Comparison of ENCODE assay signal across 1 cellular context in the genomic region with DNA sequence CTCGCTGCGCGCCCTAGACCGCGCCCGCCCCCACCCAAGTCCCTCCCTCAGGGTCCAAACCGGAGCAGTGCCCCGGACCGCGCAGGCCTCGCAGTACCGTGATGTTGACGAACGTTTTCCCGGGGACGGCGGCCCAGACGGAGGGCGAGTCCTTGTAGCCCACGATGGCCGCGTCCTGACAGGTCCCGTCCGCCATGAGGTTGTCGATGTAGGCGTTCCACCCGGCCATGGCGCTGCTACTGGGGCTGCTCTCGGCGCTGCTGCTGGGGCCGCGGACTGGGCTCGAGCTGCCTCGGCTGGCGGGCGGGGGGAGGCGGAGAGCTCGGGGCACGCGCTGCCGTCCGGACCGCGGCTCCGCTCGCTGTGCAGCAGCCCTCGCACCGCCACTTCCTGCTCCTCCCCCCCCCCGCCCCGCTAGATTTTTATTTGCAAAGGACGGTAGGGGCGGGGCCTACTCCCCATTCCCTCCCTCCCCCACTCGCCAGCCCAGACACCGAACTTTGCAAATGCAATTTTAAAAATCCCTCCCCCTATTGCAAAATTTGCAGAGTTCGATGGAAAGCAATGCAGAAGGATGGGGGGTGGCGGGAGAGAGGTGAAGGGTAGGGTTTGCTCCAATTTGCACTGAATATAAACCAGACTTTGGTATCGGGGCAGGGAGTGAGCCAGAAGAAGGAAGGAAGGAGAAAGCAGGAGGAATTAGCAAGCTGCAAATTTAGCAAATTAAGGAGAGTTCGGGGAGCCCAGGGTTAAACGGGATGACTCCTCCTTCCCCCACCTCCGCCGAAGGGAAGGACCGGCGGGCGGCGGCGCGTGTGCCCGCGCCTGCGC.
TF ChIP-seq lines count a peak whose summit lies in the region.

A gene (minus strand): TSS at position 365 of the 831 bp plus-strand sequence. CDS start 136 bp downstream, at position 229.

TF ChIP-seq in HepG2, 621 proteins besides CTCF, POLR2A, EP300 and RAD21 (continued from another document and continues in another):
- TF ChIP-seq ZNF350 (CRISPR knock-in tag; IDR thresholded peaks at IDR 0.05; ENCODE audit: borderline replicate concordance, low read depth) (no peak; the same call in 1 of the 2 replicates), ZNF883 (CRISPR knock-in tag; IDR thresholded peaks at IDR 0.05; ENCODE audit: not compliant biosample characterization) (peak; percentile 17), ZNF136 (CRISPR knock-in tag; IDR thresholded peaks at IDR 0.05; ENCODE audit: low read depth) (0 out of 2 replicates have a peak, but pooled peaks have one; percentile 39), MXI1 (IDR thresholded peaks at IDR 0.05; ENCODE audit: borderline replicate concordance, low read depth, low read length) (0 out of 3 replicates have a peak, but pooled peaks have one; percentile 25), HNF4G (IDR thresholded peaks at IDR 0.05; ENCODE audit: borderline replicate concordance, low read depth, low read length) (no peak; the same call in 1 of the 2 replicates), HNF4G (CRISPR knock-in tag; IDR thresholded peaks at IDR 0.05; ENCODE audit: borderline replicate concordance, low read depth) (peak; percentile 32; the same call in 1 of the 2 replicates), ZBTB7A (CRISPR knock-in tag; IDR thresholded peaks at IDR 0.05) (0 out of 2 replicates have a peak, but pooled peaks have one; percentile 37), ZNF256 (CRISPR knock-in tag; conservative IDR thresholded peaks at IDR 0.05) (0 out of 2 replicates have a peak, but pooled peaks have one; percentile 12), ZNF768 (CRISPR knock-in tag; IDR thresholded peaks at IDR 0.05) (peak; percentile 72; the same call in 1 of the 2 replicates), KDM5A (IDR thresholded peaks at IDR 0.05; ENCODE audit: borderline replicate concordance, low read length) (peak; percentile 70), BORCS8-MEF2B (CRISPR knock-in tag; IDR thresholded peaks at IDR 0.05) (peak; percentile 62; the same call in 1 of the 2 replicates), ZBTB1 (CRISPR knock-in tag; IDR thresholded peaks at IDR 0.05; ENCODE audit: borderline replicate concordance) (no peak), BRD4 (CRISPR knock-in tag; IDR thresholded peaks at IDR 0.05) (no peak), ZNF772 (CRISPR knock-in tag; IDR thresholded peaks at IDR 0.05) (peak; percentile 74; the same call in 1 of the 2 replicates), THAP11 (CRISPR knock-in tag; IDR thresholded peaks at IDR 0.05) (no peak; the same call in none of the 2 replicates), NFE2L1 (CRISPR knock-in tag; IDR thresholded peaks at IDR 0.05; ENCODE audit: borderline replicate concordance) (peak; percentile 73; the same call in 1 of the 2 replicates), CENPT (CRISPR knock-in tag; IDR thresholded peaks at IDR 0.05; ENCODE audit: low read depth) (no peak), ZBTB38 (CRISPR knock-in tag; IDR thresholded peaks at IDR 0.05) (peak; percentile 22; the same call in 1 of the 2 replicates), MEIS1 (CRISPR knock-in tag; IDR thresholded peaks at IDR 0.05; ENCODE audit: borderline replicate concordance) (peak; percentile 71; the same call in 1 of the 2 replicates), ZFP36L1 (CRISPR knock-in tag; IDR thresholded peaks at IDR 0.05) (0 out of 2 replicates have a peak, but pooled peaks have one; percentile 64), SUZ12 (IDR thresholded peaks at IDR 0.05; ENCODE audit: low read depth, low read length) (no peak), BRCA1 (CRISPR knock-in tag; IDR thresholded peaks at IDR 0.05) (0 out of 2 replicates have a peak, but pooled peaks have one; percentile 51), MAZ (IDR thresholded peaks at IDR 0.05; ENCODE audit: borderline replicate concordance, low read depth, low read length) (peak; percentile 88; the same call in 1 of the 2 replicates), MAZ (CRISPR knock-in tag; IDR thresholded peaks at IDR 0.05; ENCODE audit: low read depth) (peak; percentile 24), ZNF501 (CRISPR knock-in tag; IDR thresholded peaks at IDR 0.05) (no peak), ZBTB8A (CRISPR knock-in tag; IDR thresholded peaks at IDR 0.05; ENCODE audit: borderline replicate concordance, low read depth) (no peak), ZNF207 (IDR thresholded peaks at IDR 0.05; ENCODE audit: borderline replicate concordance) (no peak)
- TF ChIP-seq, protein P1, sequence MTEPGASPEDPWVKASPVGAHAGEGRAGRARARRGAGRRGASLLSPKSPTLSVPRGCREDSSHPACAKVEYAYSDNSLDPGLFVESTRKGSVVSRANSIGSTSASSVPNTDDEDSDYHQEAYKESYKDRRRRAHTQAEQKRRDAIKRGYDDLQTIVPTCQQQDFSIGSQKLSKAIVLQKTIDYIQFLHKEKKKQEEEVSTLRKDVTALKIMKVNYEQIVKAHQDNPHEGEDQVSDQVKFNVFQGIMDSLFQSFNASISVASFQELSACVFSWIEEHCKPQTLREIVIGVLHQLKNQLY (CRISPR knock-in tag; IDR thresholded peaks at IDR 0.05), result no peak
- TF ChIP-seq, protein P2, sequence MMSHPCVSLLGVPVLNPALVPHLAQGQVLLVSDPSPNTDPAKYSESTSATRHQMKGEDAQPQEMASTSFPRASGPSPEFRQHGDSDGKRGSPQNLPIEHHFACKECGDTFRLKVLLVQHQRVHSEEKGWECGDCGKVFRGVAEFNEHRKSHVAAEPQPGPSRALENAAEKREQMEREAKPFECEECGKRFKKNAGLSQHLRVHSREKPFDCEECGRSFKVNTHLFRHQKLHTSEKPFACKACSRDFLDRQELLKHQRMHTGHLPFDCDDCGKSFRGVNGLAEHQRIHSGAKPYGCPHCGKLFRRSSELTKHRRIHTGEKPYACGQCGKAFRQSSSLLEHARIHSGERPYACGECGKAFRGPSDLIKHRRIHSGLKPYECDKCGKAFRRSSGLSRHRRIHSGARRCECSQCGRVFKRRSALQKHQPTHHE (CRISPR knock-in tag; IDR thresholded peaks at IDR 0.05; ENCODE audit: borderline replicate concordance), result peak; percentile 58; the same call in 1 of the 2 replicates
- TF ChIP-seq, protein P3, sequence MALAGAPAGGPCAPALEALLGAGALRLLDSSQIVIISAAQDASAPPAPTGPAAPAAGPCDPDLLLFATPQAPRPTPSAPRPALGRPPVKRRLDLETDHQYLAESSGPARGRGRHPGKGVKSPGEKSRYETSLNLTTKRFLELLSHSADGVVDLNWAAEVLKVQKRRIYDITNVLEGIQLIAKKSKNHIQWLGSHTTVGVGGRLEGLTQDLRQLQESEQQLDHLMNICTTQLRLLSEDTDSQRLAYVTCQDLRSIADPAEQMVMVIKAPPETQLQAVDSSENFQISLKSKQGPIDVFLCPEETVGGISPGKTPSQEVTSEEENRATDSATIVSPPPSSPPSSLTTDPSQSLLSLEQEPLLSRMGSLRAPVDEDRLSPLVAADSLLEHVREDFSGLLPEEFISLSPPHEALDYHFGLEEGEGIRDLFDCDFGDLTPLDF (CRISPR knock-in tag; IDR thresholded peaks at IDR 0.05), result 0 out of 2 replicates have a peak, but pooled peaks have one; percentile 6
- TF ChIP-seq, protein P4, sequence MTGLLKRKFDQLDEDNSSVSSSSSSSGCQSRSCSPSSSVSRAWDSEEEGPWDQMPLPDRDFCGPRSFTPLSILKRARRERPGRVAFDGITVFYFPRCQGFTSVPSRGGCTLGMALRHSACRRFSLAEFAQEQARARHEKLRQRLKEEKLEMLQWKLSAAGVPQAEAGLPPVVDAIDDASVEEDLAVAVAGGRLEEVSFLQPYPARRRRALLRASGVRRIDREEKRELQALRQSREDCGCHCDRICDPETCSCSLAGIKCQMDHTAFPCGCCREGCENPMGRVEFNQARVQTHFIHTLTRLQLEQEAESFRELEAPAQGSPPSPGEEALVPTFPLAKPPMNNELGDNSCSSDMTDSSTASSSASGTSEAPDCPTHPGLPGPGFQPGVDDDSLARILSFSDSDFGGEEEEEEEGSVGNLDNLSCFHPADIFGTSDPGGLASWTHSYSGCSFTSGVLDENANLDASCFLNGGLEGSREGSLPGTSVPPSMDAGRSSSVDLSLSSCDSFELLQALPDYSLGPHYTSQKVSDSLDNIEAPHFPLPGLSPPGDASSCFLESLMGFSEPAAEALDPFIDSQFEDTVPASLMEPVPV (CRISPR knock-in tag; IDR thresholded peaks at IDR 0.05), result 0 out of 2 replicates have a peak, but pooled peaks have one; percentile 52
- TF ChIP-seq, protein P5, sequence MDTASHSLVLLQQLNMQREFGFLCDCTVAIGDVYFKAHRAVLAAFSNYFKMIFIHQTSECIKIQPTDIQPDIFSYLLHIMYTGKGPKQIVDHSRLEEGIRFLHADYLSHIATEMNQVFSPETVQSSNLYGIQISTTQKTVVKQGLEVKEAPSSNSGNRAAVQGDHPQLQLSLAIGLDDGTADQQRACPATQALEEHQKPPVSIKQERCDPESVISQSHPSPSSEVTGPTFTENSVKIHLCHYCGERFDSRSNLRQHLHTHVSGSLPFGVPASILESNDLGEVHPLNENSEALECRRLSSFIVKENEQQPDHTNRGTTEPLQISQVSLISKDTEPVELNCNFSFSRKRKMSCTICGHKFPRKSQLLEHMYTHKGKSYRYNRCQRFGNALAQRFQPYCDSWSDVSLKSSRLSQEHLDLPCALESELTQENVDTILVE (CRISPR knock-in tag; IDR thresholded peaks at IDR 0.05), result peak; percentile 50
- TF ChIP-seq, protein P6, sequence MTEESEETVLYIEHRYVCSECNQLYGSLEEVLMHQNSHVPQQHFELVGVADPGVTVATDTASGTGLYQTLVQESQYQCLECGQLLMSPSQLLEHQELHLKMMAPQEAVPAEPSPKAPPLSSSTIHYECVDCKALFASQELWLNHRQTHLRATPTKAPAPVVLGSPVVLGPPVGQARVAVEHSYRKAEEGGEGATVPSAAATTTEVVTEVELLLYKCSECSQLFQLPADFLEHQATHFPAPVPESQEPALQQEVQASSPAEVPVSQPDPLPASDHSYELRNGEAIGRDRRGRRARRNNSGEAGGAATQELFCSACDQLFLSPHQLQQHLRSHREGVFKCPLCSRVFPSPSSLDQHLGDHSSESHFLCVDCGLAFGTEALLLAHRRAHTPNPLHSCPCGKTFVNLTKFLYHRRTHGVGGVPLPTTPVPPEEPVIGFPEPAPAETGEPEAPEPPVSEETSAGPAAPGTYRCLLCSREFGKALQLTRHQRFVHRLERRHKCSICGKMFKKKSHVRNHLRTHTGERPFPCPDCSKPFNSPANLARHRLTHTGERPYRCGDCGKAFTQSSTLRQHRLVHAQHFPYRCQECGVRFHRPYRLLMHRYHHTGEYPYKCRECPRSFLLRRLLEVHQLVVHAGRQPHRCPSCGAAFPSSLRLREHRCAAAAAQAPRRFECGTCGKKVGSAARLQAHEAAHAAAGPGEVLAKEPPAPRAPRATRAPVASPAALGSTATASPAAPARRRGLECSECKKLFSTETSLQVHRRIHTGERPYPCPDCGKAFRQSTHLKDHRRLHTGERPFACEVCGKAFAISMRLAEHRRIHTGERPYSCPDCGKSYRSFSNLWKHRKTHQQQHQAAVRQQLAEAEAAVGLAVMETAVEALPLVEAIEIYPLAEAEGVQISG (CRISPR knock-in tag; IDR thresholded peaks at IDR 0.05), result 0 out of 2 replicates have a peak, but pooled peaks have one; percentile 42
- TF ChIP-seq, protein P7, sequence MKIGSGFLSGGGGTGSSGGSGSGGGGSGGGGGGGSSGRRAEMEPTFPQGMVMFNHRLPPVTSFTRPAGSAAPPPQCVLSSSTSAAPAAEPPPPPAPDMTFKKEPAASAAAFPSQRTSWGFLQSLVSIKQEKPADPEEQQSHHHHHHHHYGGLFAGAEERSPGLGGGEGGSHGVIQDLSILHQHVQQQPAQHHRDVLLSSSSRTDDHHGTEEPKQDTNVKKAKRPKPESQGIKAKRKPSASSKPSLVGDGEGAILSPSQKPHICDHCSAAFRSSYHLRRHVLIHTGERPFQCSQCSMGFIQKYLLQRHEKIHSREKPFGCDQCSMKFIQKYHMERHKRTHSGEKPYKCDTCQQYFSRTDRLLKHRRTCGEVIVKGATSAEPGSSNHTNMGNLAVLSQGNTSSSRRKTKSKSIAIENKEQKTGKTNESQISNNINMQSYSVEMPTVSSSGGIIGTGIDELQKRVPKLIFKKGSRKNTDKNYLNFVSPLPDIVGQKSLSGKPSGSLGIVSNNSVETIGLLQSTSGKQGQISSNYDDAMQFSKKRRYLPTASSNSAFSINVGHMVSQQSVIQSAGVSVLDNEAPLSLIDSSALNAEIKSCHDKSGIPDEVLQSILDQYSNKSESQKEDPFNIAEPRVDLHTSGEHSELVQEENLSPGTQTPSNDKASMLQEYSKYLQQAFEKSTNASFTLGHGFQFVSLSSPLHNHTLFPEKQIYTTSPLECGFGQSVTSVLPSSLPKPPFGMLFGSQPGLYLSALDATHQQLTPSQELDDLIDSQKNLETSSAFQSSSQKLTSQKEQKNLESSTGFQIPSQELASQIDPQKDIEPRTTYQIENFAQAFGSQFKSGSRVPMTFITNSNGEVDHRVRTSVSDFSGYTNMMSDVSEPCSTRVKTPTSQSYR (CRISPR knock-in tag; IDR thresholded peaks at IDR 0.05; ENCODE audit: borderline replicate concordance), result peak; percentile 78; the same call in 1 of the 2 replicates
- TF ChIP-seq, protein P8, sequence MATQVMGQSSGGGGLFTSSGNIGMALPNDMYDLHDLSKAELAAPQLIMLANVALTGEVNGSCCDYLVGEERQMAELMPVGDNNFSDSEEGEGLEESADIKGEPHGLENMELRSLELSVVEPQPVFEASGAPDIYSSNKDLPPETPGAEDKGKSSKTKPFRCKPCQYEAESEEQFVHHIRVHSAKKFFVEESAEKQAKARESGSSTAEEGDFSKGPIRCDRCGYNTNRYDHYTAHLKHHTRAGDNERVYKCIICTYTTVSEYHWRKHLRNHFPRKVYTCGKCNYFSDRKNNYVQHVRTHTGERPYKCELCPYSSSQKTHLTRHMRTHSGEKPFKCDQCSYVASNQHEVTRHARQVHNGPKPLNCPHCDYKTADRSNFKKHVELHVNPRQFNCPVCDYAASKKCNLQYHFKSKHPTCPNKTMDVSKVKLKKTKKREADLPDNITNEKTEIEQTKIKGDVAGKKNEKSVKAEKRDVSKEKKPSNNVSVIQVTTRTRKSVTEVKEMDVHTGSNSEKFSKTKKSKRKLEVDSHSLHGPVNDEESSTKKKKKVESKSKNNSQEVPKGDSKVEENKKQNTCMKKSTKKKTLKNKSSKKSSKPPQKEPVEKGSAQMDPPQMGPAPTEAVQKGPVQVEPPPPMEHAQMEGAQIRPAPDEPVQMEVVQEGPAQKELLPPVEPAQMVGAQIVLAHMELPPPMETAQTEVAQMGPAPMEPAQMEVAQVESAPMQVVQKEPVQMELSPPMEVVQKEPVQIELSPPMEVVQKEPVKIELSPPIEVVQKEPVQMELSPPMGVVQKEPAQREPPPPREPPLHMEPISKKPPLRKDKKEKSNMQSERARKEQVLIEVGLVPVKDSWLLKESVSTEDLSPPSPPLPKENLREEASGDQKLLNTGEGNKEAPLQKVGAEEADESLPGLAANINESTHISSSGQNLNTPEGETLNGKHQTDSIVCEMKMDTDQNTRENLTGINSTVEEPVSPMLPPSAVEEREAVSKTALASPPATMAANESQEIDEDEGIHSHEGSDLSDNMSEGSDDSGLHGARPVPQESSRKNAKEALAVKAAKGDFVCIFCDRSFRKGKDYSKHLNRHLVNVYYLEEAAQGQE (IDR thresholded peaks at IDR 0.05; ENCODE audit: borderline replicate concordance in 1 of 2, low read depth in 1 of 2, low read length in 2 of 2), result peak in 1 of 2 experiments; percentile 44; a peak in 1 of 4 replicates
